1 cellular context compared by ENCODE assay signal in the genomic region with DNA sequence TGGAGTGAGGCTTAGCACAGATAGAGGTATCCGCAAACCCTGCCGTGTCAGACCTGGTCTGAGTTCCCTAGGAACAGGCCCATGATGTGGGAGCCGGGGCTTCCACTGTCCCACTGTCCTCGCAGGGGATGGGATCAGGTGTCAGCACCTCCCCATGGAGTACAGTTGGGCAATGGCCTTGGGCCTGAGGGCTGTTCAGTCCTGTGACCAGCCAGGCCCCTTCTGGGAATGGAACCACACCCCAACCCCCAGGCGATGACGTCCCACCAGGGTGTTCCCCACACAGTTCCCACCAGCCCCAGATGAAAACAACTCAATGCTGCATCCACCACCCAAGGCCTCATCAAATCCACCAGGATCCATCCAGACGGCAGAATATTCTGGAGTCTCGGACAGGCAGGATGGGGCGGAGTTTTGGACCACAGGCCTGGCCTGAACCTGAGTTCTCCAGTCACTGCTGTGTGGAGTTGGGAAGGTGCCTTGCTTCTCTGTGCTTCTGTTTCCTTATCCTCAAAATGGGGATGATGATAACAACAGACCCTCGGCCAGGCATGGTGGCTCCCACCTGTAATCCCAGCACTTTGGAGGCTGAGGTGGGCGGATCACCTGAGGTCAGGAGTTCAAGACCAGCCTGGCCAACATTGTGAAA.
TF ChIP-seq lines count a peak whose summit lies in the region.

No MANE protein-coding gene starts in this region.

TF ChIP-seq in HepG2, 621 proteins besides CTCF, POLR2A, EP300 and RAD21 (continued from another document):
- no peak for TF ChIP-seq ZNF331 (CRISPR knock-in tag; IDR thresholded peaks at IDR 0.05)
- no peak for TF ChIP-seq MAFG (CRISPR knock-in tag; IDR thresholded peaks at IDR 0.05)
